ENCODE assay signal across 2 cellular contexts in the genomic region with DNA sequence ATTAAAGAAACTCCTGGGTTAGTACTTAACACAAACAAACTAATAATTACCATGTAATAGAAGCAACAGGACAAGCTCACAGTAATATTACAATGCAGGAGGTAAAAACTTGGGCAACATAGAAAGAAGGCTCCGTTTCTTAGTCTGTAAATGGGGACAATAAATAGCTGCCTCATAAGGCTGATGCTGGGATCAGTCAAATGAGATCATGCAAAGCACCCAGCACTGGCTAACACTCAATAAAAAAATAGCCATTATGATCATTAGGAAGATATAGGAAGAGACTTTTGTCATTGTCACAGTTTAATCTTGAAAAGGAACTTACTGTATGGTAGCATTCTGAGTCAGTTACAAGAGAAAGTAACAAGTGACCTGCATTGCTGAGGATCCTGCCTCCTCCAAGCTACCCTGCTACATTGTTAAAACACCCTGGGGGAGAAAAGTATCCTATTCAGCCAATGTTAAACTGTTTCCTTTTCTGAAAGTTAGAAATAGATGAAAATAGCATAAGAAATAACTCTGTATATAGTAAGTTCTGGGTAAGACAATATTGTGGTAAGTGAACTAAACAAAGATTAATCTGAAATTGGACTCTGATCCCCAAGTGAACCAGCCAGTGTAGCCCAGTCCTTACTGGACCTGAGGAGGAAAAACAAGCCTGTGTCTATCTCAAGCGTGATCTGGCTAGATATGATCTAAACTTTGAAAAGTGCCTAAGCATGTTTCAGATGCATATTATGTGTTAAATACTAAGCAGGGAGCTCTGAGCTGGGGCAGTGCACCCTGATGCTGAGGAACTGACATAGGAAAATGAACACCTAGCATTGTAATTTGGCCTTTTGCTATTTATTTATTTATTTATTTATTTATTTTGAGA.
TF ChIP-seq lines count a peak whose summit lies in the region.

No MANE protein-coding gene starts in this region.

TF ChIP-seq in GM23338, 12 proteins besides CTCF, POLR2A, EP300 and RAD21:
- TF ChIP-seq POLR2AphosphoS5 (IDR thresholded peaks at IDR 0.05; ENCODE audit: low read depth): no peak
- no peak for TF ChIP-seq CREB1 (CRISPR knock-in tag; IDR thresholded peaks at IDR 0.05; ENCODE audit: low read depth)
- TF ChIP-seq EZH2phosphoT487 (IDR thresholded peaks at IDR 0.05; ENCODE audit: unreplicated experiment): no peak
- TF ChIP-seq EZH2 (IDR thresholded peaks at IDR 0.05; ENCODE audit: low read depth, unreplicated experiment): no peak
- TF ChIP-seq STAT1 (IDR thresholded peaks at IDR 0.05; ENCODE audit: unreplicated experiment): no peak
- no peak for TF ChIP-seq ZNF331 (CRISPR knock-in tag; IDR thresholded peaks at IDR 0.05; ENCODE audit: low read depth)
- no peak for TF ChIP-seq ZNF114 (CRISPR knock-in tag; IDR thresholded peaks at IDR 0.05)
- no peak for TF ChIP-seq NANOG (IDR thresholded peaks at IDR 0.05; ENCODE audit: borderline replicate concordance)
- TF ChIP-seq, protein P1, sequence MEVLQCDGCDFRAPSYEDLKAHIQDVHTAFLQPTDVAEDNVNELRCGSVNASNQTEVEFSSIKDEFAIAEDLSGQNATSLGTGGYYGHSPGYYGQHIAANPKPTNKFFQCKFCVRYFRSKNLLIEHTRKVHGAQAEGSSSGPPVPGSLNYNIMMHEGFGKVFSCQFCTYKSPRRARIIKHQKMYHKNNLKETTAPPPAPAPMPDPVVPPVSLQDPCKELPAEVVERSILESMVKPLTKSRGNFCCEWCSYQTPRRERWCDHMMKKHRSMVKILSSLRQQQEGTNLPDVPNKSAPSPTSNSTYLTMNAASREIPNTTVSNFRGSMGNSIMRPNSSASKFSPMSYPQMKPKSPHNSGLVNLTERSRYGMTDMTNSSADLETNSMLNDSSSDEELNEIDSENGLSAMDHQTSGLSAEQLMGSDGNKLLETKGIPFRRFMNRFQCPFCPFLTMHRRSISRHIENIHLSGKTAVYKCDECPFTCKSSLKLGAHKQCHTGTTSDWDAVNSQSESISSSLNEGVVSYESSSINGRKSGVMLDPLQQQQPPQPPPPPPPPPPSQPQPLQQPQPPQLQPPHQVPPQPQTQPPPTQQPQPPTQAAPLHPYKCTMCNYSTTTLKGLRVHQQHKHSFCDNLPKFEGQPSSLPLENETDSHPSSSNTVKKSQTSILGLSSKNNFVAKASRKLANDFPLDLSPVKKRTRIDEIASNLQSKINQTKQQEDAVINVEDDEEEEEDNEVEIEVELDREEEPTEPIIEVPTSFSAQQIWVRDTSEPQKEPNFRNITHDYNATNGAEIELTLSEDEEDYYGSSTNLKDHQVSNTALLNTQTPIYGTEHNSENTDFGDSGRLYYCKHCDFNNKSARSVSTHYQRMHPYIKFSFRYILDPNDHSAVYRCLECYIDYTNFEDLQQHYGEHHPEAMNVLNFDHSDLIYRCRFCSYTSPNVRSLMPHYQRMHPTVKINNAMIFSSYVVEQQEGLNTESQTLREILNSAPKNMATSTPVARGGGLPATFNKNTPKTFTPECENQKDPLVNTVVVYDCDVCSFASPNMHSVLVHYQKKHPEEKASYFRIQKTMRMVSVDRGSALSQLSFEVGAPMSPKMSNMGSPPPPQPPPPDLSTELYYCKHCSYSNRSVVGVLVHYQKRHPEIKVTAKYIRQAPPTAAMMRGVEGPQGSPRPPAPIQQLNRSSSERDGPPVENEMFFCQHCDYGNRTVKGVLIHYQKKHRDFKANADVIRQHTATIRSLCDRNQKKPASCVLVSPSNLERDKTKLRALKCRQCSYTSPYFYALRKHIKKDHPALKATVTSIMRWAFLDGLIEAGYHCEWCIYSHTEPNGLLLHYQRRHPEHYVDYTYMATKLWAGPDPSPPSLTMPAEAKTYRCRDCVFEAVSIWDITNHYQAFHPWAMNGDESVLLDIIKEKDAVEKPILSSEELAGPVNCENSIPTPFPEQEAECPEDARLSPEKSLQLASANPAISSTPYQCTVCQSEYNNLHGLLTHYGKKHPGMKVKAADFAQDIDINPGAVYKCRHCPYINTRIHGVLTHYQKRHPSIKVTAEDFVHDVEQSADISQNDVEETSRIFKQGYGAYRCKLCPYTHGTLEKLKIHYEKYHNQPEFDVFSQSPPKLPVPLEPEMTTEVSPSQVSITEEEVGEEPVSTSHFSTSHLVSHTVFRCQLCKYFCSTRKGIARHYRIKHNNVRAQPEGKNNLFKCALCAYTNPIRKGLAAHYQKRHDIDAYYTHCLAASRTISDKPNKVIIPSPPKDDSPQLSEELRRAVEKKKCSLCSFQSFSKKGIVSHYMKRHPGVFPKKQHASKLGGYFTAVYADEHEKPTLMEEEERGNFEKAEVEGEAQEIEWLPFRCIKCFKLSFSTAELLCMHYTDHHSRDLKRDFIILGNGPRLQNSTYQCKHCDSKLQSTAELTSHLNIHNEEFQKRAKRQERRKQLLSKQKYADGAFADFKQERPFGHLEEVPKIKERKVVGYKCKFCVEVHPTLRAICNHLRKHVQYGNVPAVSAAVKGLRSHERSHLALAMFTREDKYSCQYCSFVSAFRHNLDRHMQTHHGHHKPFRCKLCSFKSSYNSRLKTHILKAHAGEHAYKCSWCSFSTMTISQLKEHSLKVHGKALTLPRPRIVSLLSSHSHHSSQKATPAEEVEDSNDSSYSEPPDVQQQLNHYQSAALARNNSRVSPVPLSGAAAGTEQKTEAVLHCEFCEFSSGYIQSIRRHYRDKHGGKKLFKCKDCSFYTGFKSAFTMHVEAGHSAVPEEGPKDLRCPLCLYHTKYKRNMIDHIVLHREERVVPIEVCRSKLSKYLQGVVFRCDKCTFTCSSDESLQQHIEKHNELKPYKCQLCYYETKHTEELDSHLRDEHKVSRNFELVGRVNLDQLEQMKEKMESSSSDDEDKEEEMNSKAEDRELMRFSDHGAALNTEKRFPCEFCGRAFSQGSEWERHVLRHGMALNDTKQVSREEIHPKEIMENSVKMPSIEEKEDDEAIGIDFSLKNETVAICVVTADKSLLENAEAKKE (CRISPR knock-in tag; IDR thresholded peaks at IDR 0.05): no peak
TF ChIP-seq in GM23338: peak in this region for 0.

TF ChIP-seq in GM12878, 131 proteins besides CTCF, POLR2A, EP300 and RAD21:
- TF ChIP-seq JUNB (IDR thresholded peaks at IDR 0.05) (peak; percentile 58), SUZ12 (IDR thresholded peaks at IDR 0.05; ENCODE audit: unreplicated experiment) (no peak), TAF1 (IDR thresholded peaks at IDR 0.05; ENCODE audit: borderline replicate concordance, low read depth, low read length) (no peak)
- TF ChIP-seq, protein P2, sequence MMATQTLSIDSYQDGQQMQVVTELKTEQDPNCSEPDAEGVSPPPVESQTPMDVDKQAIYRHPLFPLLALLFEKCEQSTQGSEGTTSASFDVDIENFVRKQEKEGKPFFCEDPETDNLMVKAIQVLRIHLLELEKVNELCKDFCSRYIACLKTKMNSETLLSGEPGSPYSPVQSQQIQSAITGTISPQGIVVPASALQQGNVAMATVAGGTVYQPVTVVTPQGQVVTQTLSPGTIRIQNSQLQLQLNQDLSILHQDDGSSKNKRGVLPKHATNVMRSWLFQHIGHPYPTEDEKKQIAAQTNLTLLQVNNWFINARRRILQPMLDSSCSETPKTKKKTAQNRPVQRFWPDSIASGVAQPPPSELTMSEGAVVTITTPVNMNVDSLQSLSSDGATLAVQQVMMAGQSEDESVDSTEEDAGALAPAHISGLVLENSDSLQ (IDR thresholded peaks at IDR 0.05): peak; percentile 21; the same call in 1 of the 2 replicates
- TF ChIP-seq, protein P3, sequence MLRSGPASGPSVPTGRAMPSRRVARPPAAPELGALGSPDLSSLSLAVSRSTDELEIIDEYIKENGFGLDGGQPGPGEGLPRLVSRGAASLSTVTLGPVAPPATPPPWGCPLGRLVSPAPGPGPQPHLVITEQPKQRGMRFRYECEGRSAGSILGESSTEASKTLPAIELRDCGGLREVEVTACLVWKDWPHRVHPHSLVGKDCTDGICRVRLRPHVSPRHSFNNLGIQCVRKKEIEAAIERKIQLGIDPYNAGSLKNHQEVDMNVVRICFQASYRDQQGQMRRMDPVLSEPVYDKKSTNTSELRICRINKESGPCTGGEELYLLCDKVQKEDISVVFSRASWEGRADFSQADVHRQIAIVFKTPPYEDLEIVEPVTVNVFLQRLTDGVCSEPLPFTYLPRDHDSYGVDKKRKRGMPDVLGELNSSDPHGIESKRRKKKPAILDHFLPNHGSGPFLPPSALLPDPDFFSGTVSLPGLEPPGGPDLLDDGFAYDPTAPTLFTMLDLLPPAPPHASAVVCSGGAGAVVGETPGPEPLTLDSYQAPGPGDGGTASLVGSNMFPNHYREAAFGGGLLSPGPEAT (IDR thresholded peaks at IDR 0.05; ENCODE audit: low read depth): peak; percentile 20; the same call in 1 of the 2 replicates
TF ChIP-seq in GM12878: peak in this region for 3.
